24 cellular contexts compared by ENCODE assay signal in genomic region chr1:163170331-163170730, GRCh38. TPM values are rescaled to one million over a fixed set of nuclear protein-coding genes. Genes with fewer than 3 reads are reported as not detected.
A peak's percentile ranks its signal among the peaks of the same experiment; 100 is the strongest.
DNase-seq lines count a peak whose midpoint lies in the region; ATAC-seq and TF ChIP-seq lines count a peak whose summit lies in the region.
"Had no signal": no experiment of that assay in that cellular context is flagged by ENCODE, and none has a peak within 500 bp of the region (broad histone marks: within the 10 kb centered on the region; RNA-seq: fewer than 3 reads in every experiment).

No MANE protein-coding gene starts in this region.

- TF ChIP-seq CTCF in left ventricle myocardium inferior (IDR thresholded peaks at IDR 0.05; ENCODE audit: borderline replicate concordance) (no peak), cardiac fibroblast (IDR thresholded peaks at IDR 0.05; ENCODE audit: low read depth, low read length) (no peak), gastroesophageal sphincter (IDR thresholded peaks at IDR 0.05) (no peak), transverse colon (IDR thresholded peaks at IDR 0.05) (no peak)

- CTCF ChIA-PET in activated naive CD4-positive, alpha-beta T cell treated with anti-CD3 and anti-CD28 coated beads for 36 hours (lab: Charles Lee), result interaction anchor here (0.7 kb wide), 1 partner anchor 322 kb away, joined by 3 read pairs; no protein-coding TSS in a partner anchor

- TF ChIP-seq POLR2A in gastroesophageal sphincter (IDR thresholded peaks at IDR 0.05) (no peak), transverse colon (IDR thresholded peaks at IDR 0.05) (no peak)

- no peak for ATAC-seq in Right ventricle myocardium superior (ENCODE audit: poor library complexity)
- no peak for ATAC-seq in gastroesophageal sphincter
- no peak for ATAC-seq in activated T-helper 17 cell treated with anti-CD3 and anti-CD28 coated beads, Interleukin-2, amount 50 U/mL, for 72 hours (replicated peaks)
- ATAC-seq in GM18868 (IDR thresholded peaks at IDR 0.05; ENCODE audit: unreplicated experiment), result no peak
- ATAC-seq: activated CD8-positive, alpha-beta T cell treated with anti-CD3 and anti-CD28 coated beads for 36 hours; activated T-cell treated with anti-CD3 and anti-CD28 coated beads, Interleukin-2, amount 50 U/mL, for 4 hours; CD8-positive, alpha-beta T cell; naive thymus-derived CD8-positive, alpha-beta T cell; upper lobe of right lung had no signal

- no peaks in the 10 kb centered on the region for H3K9me3 Mint-ChIP-seq in activated naive CD4-positive, alpha-beta T cell treated with anti-CD3 and anti-CD28 coated beads for 36 hours
- no peaks in the 10 kb centered on the region for H3K9me3 Mint-ChIP-seq in activated T-helper 17 cell treated with anti-CD3 and anti-CD28 coated beads, Interleukin-2, amount 50 U/mL, for 72 hours
- H3K9me3 Mint-ChIP-seq: activated CD8-positive, alpha-beta T cell treated with anti-CD3 and anti-CD28 coated beads for 36 hours; activated naive CD8-positive, alpha-beta T cell treated with anti-CD3 and anti-CD28 coated beads for 36 hours; activated T-cell treated with anti-CD3 and anti-CD28 coated beads, Interleukin-2, amount 50 U/mL, for 4 hours; CD8-positive, alpha-beta T cell; stimulated activated naive CD8-positive, alpha-beta T cell treated with anti-CD3 and anti-CD28 coated beads, Interleukin-15, Interleukin-2, amounts not matched to agents 100 ng/mL and 50 ng/mL, for 24 hours; T-helper 2 cell treated with Interferon-gamma antibody and Interleukin-4, amounts not matched to agents 5 μg/mL and 100 μg/mL, for 36 hours; WTC11 had no signal

- no peak overlapping the region for H3K4me3 ChIP-seq in left ventricle myocardium inferior
- no peak overlapping the region for H3K4me3 ChIP-seq in cardiac fibroblast (replicated peaks in 1 of 2; ENCODE audit: low read depth in 2 of 2, low read length in 2 of 2)
- no peak overlapping the region for H3K4me3 ChIP-seq in gastroesophageal sphincter
- H3K4me3 ChIP-seq in transverse colon, result no peak overlapping the region
- H3K4me3 ChIP-seq: cardiac muscle cell, esophagus squamous epithelium, SJCRH30, upper lobe of right lung had no signal

- H3K36me3 Mint-ChIP-seq in activated naive CD4-positive, alpha-beta T cell treated with anti-CD3 and anti-CD28 coated beads for 36 hours (ENCODE audit: low read depth), result peaks cover 2% of the 10 kb centered on the region
- H3K36me3 Mint-ChIP-seq in activated T-helper 17 cell treated with anti-CD3 and anti-CD28 coated beads, Interleukin-2, amount 50 U/mL, for 72 hours (ENCODE audit: low read depth), result no peaks in the 10 kb centered on the region
- H3K36me3 Mint-ChIP-seq: CD8-positive, alpha-beta T cell; WTC11 had no signal

- H3K4me1 Mint-ChIP-seq in activated naive CD4-positive, alpha-beta T cell treated with anti-CD3 and anti-CD28 coated beads for 36 hours (ENCODE audit: low read depth), result no peaks in the 10 kb centered on the region
- no peaks in the 10 kb centered on the region for H3K4me1 Mint-ChIP-seq in activated T-helper 17 cell treated with anti-CD3 and anti-CD28 coated beads, Interleukin-2, amount 50 U/mL, for 72 hours
- H3K4me1 Mint-ChIP-seq: naive thymus-derived CD8-positive, alpha-beta T cell had no signal

- intact Hi-C loops in left ventricle myocardium inferior (cut with micrococcal nuclease), result loop anchor here (5.0 to 10.0 kb wide), 2 partner anchors 98 to 144 kb away; no protein-coding TSS in a partner anchor
- intact Hi-C loops in Right ventricle myocardium superior (cut with DNase I), result loop anchor here (5.0 to 10.0 kb wide), 2 partner anchors 98 to 144 kb away; no protein-coding TSS in a partner anchor
- intact Hi-C loops in activated naive CD4-positive, alpha-beta T cell treated with anti-CD3 and anti-CD28 coated beads for 36 hours (cut with micrococcal nuclease), result loop anchor here (5.0 to 10.0 kb wide), 2 partner anchors 556 to 813 kb away; no protein-coding TSS in a partner anchor
- intact Hi-C loops in transverse colon (cut with DNase I; ENCODE audit: low total_unique reads), result loop anchor here (10.0 kb wide), 1 partner anchor 296 kb away; no protein-coding TSS in a partner anchor

- H3K4me1 ChIP-seq in left ventricle myocardium inferior (peaks cover 35% of the 10 kb centered on the region), gastroesophageal sphincter (peaks cover 4 to 85% (median 14%) of the 10 kb centered on the region in 3 donors), transverse colon (peaks cover 0 to 13% (median 4%) of the 10 kb centered on the region in 4 donors)
- H3K4me1 ChIP-seq: SJCRH30 had no signal

- peaks cover under 1% of the 10 kb centered on the region for H3K36me3 ChIP-seq in left ventricle myocardium inferior
- no peaks in the 10 kb centered on the region for H3K36me3 ChIP-seq in gastroesophageal sphincter
- no peaks in the 10 kb centered on the region for H3K36me3 ChIP-seq in transverse colon
- H3K36me3 ChIP-seq: esophagus squamous epithelium, SJCRH30, upper lobe of right lung had no signal

- peak overlapping the region; percentile 18 for H3K27ac ChIP-seq in left ventricle myocardium inferior (replicated peaks)
- peak overlapping the region in 3 of 4 donors; percentile 30 to 81 (median 47) for H3K27ac ChIP-seq in gastroesophageal sphincter
- H3K27ac ChIP-seq in transverse colon, result no peak overlapping the region
- H3K27ac ChIP-seq: cardiac muscle cell, esophagus squamous epithelium, parathyroid adenoma, SJCRH30, upper lobe of right lung had no signal

- 43 to 58% methylated on average over 1 of the region's 1 CpG for WGBS in gastroesophageal sphincter (ENCODE audit: low coverage in 1 of 2), 2 donors
- WGBS in transverse colon (ENCODE audit: low coverage in 1 of 2), 2 donors, result 67 to 83% methylated on average over 1 of the region's 1 CpG

- H3K27me3 ChIP-seq in left ventricle myocardium inferior (ENCODE audit: low read depth) (no peaks in the 10 kb centered on the region), gastroesophageal sphincter (no peaks in the 10 kb centered on the region), transverse colon (no peaks in the 10 kb centered on the region)
- H3K27me3 ChIP-seq: cardiac muscle cell, esophagus squamous epithelium, SJCRH30, upper lobe of right lung had no signal

- H3K9me3 ChIP-seq in left ventricle myocardium inferior (replicated peaks) (no peaks in the 10 kb centered on the region), gastroesophageal sphincter (no peaks in the 10 kb centered on the region), transverse colon (no peaks in the 10 kb centered on the region)
- H3K9me3 ChIP-seq: esophagus squamous epithelium, SJCRH30, upper lobe of right lung had no signal

- H3K27ac Mint-ChIP-seq in activated naive CD4-positive, alpha-beta T cell treated with anti-CD3 and anti-CD28 coated beads for 36 hours, result no peak overlapping the region
- no peak overlapping the region for H3K27ac Mint-ChIP-seq in activated T-helper 17 cell treated with anti-CD3 and anti-CD28 coated beads, Interleukin-2, amount 50 U/mL, for 72 hours
- H3K27ac Mint-ChIP-seq: activated naive CD8-positive, alpha-beta T cell treated with anti-CD3 and anti-CD28 coated beads for 36 hours; CD8-positive, alpha-beta T cell; naive thymus-derived CD8-positive, alpha-beta T cell; stimulated activated naive CD8-positive, alpha-beta T cell treated with anti-CD3 and anti-CD28 coated beads, Interleukin-15, Interleukin-2, amounts not matched to agents 100 ng/mL and 50 ng/mL, for 24 hours; T-helper 2 cell treated with Interferon-gamma antibody and Interleukin-4, amounts not matched to agents 5 μg/mL and 100 μg/mL, for 36 hours; WTC11 had no signal

- peaks cover 7% of the 10 kb centered on the region for H3K27me3 Mint-ChIP-seq in activated naive CD4-positive, alpha-beta T cell treated with anti-CD3 and anti-CD28 coated beads for 36 hours (ENCODE audit: low read depth)
- peaks cover 12% of the 10 kb centered on the region for H3K27me3 Mint-ChIP-seq in activated T-helper 17 cell treated with anti-CD3 and anti-CD28 coated beads, Interleukin-2, amount 50 U/mL, for 72 hours

- in situ Hi-C loops in transverse colon (cut with MboI; ENCODE audit: low pct_ligation_motif_present in 1 of 4, low pct_unique_long_range_greater_than_20kb in 1 of 4, low sequenced_read_pairs in 3 of 4), result loop anchor here in 2 of 4 donors (10.0 kb wide), 1 partner anchor 316 kb away; no protein-coding TSS in a partner anchor

- DNase-seq in left ventricle myocardium inferior (no peak), Right ventricle myocardium superior (no peak), cardiac fibroblast (ENCODE audit: low read depth in 2 of 2) (peak; percentile 62 to 69), transverse colon (no peak)
- DNase-seq in activated naive CD4-positive, alpha-beta T cell treated with anti-CD3 and anti-CD28 coated beads for 36 hours, result no peak
- DNase-seq: activated CD8-positive, alpha-beta T cell treated with anti-CD3 and anti-CD28 coated beads for 36 hours; activated naive CD8-positive, alpha-beta T cell treated with anti-CD3 and anti-CD28 coated beads for 36 hours; activated T-cell treated with anti-CD3 and anti-CD28 coated beads, Interleukin-2, amount 50 U/mL, for 4 hours; CD8-positive, alpha-beta T cell; esophagus squamous epithelium; hippocampal formation; mesendoderm; naive thymus-derived CD8-positive, alpha-beta T cell; NCI-H2227 treated with DMSO at 0.1 percent for 48 hours; SJCRH30; upper lobe of right lung had no signal

- no peak for TF ChIP-seq EP300 in gastroesophageal sphincter (IDR thresholded peaks at IDR 0.05)
- TF ChIP-seq EP300 in transverse colon (IDR thresholded peaks at IDR 0.05; ENCODE audit: low read depth), result no peak

- H3K4me3 Mint-ChIP-seq in activated naive CD4-positive, alpha-beta T cell treated with anti-CD3 and anti-CD28 coated beads for 36 hours, result no peak overlapping the region
- H3K4me3 Mint-ChIP-seq in activated T-helper 17 cell treated with anti-CD3 and anti-CD28 coated beads, Interleukin-2, amount 50 U/mL, for 72 hours, result no peak overlapping the region
- H3K4me3 Mint-ChIP-seq: activated CD8-positive, alpha-beta T cell treated with anti-CD3 and anti-CD28 coated beads for 36 hours; activated naive CD8-positive, alpha-beta T cell treated with anti-CD3 and anti-CD28 coated beads for 36 hours; activated T-cell treated with anti-CD3 and anti-CD28 coated beads, Interleukin-2, amount 50 U/mL, for 4 hours; CD8-positive, alpha-beta T cell; naive thymus-derived CD8-positive, alpha-beta T cell; stimulated activated naive CD8-positive, alpha-beta T cell treated with anti-CD3 and anti-CD28 coated beads, Interleukin-15, Interleukin-2, amounts not matched to agents 100 ng/mL and 50 ng/mL, for 24 hours; T-helper 2 cell treated with Interferon-gamma antibody and Interleukin-4, amounts not matched to agents 5 μg/mL and 100 μg/mL, for 36 hours; WTC11 had no signal

RNA-seq across cellular contexts. Expression of gene RGS5, which starts 32.4 kb away (rescaled TPM):
- 256 TPM for total RNA-seq in left ventricle myocardium inferior
- total RNA-seq in Right ventricle myocardium superior, result 270 TPM
- 100 to 1,000 TPM; 267 to 427 (median 386) TPM for total RNA-seq in gastroesophageal sphincter
- total RNA-seq in activated naive CD4-positive, alpha-beta T cell treated with anti-CD3 and anti-CD28 coated beads for 36 hours, result 1 to 10 TPM; 1.1 to 2.8 TPM
- total RNA-seq in activated T-helper 17 cell treated with anti-CD3 and anti-CD28 coated beads, Interleukin-2, amount 50 U/mL, for 72 hours, result 1 to 10 TPM; 1.1 to 1.6 TPM
- total RNA-seq in transverse colon, result 10 to 100 TPM; 28.1 to 55.6 (median 41.8) TPM

Comparison
In these comparisons a context has a peak if more than half of its experiments do, and no peak if none do; other contexts are left out.
1. DNase-seq: peak in cardiac fibroblast (2 of 2); none in left ventricle myocardium inferior (single experiment), Right ventricle myocardium superior (single experiment), activated naive CD4-positive, alpha-beta T cell treated with anti-CD3 and anti-CD28 coated beads for 36 hours (single experiment) and transverse colon (single experiment).
2. H3K27ac ChIP-seq: peak in left ventricle myocardium inferior (single experiment) and gastroesophageal sphincter (3 of 4); none in transverse colon (0 of 4).
3. RNA of gene RGS5, which starts 32.4 kb away (total RNA-seq): 267 to 427 TPM in gastroesophageal sphincter, 270 TPM in Right ventricle myocardium superior (single experiment), 256 TPM in left ventricle myocardium inferior (single experiment) and 28.1 to 55.6 TPM in transverse colon; 1.1 to 2.8 TPM in activated naive CD4-positive, alpha-beta T cell treated with anti-CD3 and anti-CD28 coated beads for 36 hours and 1.1 to 1.6 TPM in activated T-helper 17 cell treated with anti-CD3 and anti-CD28 coated beads, Interleukin-2, amount 50 U/mL, for 72 hours; every median in the first group is over 4 times any median in the second.